In the genomic region with DNA sequence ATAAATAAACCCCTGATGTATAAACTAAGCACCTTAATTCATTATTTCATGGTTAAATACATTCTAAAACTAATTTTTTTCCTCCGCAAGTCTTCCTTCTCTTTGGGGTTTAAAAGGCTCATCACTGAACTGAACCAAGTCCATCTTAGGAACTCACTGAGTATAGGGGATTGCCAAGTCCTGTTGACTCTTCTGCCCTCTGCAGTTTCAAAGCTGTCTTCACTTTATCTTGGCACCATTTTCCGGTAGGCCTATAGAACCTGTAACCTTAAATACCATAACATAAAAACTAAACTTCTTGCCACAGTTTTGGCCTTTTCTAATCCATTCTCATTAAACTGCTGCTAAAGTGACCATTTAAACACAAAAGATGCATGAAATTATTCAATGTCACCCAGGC, we compare ENCODE assay signal across 8 cellular contexts.
DNase-seq lines count a peak whose midpoint lies in the region; TF ChIP-seq lines count a peak whose summit lies in the region.

No MANE protein-coding gene starts in this region.

- H3K27me3 Mint-ChIP-seq in progenitor cell of endocrine pancreas, result no peaks in the 10 kb centered on the region

- H3K27me3 ChIP-seq in dorsolateral prefrontal cortex (no peaks in the 10 kb centered on the region), esophagus muscularis mucosa (no peaks in the 10 kb centered on the region)

- H3K27ac Mint-ChIP-seq in progenitor cell of endocrine pancreas, result no peak overlapping the region

- no peaks in the 10 kb centered on the region for H3K4me1 Mint-ChIP-seq in progenitor cell of endocrine pancreas (ENCODE audit: low read depth)

- TF ChIP-seq CTCF in GM20000 (IDR thresholded peaks at IDR 0.05; ENCODE audit: extremely low read depth, missing control alignments) (peak; percentile 31), dorsolateral prefrontal cortex (IDR thresholded peaks at IDR 0.05 in 54 of 56, conservative IDR thresholded peaks at IDR 0.05 in 2 of 56; ENCODE audit: low read depth in 1 of 56, partially characterized antibody in 56 of 56) (peak in 32 of 56 donors; percentile 13 to 61 (median 31)), progenitor cell of endocrine pancreas (IDR thresholded peaks at IDR 0.05; ENCODE audit: unreplicated experiment) (peak; percentile 22), esophagus muscularis mucosa (IDR thresholded peaks at IDR 0.05) (peak in 1 of 3 experiments; percentile 16)

- H3K36me3 Mint-ChIP-seq in progenitor cell of endocrine pancreas (ENCODE audit: insufficient read depth), result no peaks in the 10 kb centered on the region

- DNase-seq in DMS 273 treated with DMSO at 0.1 percent for 48 hours (lab: John Stamatoyannopoulos, UW) (peak; percentile 1), GM20000 (ENCODE audit: low spot score) (peak; percentile 44), NCI-H82 treated with DMSO at 0.1 percent for 48 hours (lab: John Stamatoyannopoulos, UW; ENCODE audit: unreplicated experiment) (peak; percentile 45), dorsolateral prefrontal cortex (no peak), progenitor cell of endocrine pancreas (ENCODE audit: low spot score, unreplicated experiment) (no peak), retina (no peak), esophagus muscularis mucosa (ENCODE audit: extremely low spot score) (no peak), NCI-H1436 (lab: John Stamatoyannopoulos, UW) (no peak)

- TF ChIP-seq POLR2A in esophagus muscularis mucosa (IDR thresholded peaks at IDR 0.05; ENCODE audit: low read depth), result no peak

- intact Hi-C loops in dorsolateral prefrontal cortex (cut with DNase I), result no loop called here
- intact Hi-C loops in esophagus muscularis mucosa (cut with DNase I), result no loop called here

- H3K4me1 ChIP-seq in esophagus muscularis mucosa, result no peaks in the 10 kb centered on the region

- no peak for TF ChIP-seq EP300 in esophagus muscularis mucosa (IDR thresholded peaks at IDR 0.05)

- H3K36me3 ChIP-seq in esophagus muscularis mucosa, result peaks cover 0 to 4% (median 0%) of the 10 kb centered on the region in 4 donors

- H3K9me3 ChIP-seq in esophagus muscularis mucosa, result no peaks in the 10 kb centered on the region

- WGBS in esophagus muscularis mucosa, result 70% methylated on average over 2 of the region's 2 CpGs

- H3K27ac ChIP-seq in dorsolateral prefrontal cortex, result no peak overlapping the region
- no peak overlapping the region for H3K27ac ChIP-seq in esophagus muscularis mucosa (replicated peaks in 1 of 4)

- H3K4me3 Mint-ChIP-seq in progenitor cell of endocrine pancreas (ENCODE audit: low read depth), result no peak overlapping the region

- H3K9me3 Mint-ChIP-seq in progenitor cell of endocrine pancreas (ENCODE audit: low read depth), result no peaks in the 10 kb centered on the region

- no peak overlapping the region for H3K4me3 ChIP-seq in dorsolateral prefrontal cortex
- no peak overlapping the region for H3K4me3 ChIP-seq in esophagus muscularis mucosa

Comparison
In these comparisons a context has a peak if more than half of its experiments do, and no peak if none do; other contexts are left out.
1. DNase-seq: peak in DMS 273 treated with DMSO at 0.1 percent for 48 hours (single experiment), GM20000 (single experiment) and NCI-H82 treated with DMSO at 0.1 percent for 48 hours (single experiment); none in dorsolateral prefrontal cortex (0 of 10), progenitor cell of endocrine pancreas (single experiment), retina (single experiment), esophagus muscularis mucosa (single experiment) and NCI-H1436 (single experiment).